ENCODE assay signal across 8 cellular contexts in the genomic region with DNA sequence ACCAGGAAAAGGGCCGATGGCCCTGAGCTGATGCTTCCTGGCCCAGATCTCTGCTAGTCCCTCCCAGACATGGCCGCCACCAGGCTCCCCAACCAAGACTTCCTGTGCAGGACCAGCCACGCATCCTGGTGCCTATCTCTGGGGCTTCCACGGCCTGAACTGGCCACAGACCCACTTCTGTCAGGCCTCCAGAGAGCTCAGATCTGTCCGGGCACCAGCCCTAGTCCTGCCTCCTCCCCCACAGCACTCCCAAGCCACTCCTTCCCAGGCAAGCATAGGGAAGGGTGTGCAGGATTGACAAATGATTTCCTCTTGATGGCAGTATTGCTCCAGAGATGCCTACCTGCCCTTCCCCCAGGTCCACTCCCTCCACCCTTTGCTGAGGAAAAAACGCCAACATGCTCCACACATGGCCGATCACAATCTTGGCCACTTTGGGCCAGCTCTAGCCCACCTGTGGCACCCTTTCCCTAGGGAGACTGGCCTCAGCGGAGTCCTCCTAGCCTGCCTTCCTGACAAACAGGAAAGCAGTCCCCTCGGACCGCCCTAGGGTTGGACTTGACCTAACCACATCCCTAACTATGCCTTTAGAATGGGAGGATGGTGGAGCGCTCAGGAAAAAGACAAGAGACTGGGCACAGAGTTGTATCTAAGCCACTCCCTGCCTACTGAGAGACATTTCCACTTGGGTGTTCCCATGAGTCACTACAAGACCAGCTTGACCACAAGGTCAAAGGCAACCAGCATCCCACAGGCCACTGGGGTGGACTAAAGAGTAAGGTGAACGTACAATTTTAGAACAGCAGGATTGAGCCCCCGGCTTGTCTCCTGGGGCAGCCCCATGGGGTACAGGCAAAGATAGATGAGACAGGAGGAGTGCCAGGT.
DNase-seq lines count a peak whose midpoint lies in the region; ATAC-seq and TF ChIP-seq lines count a peak whose summit lies in the region.

No MANE protein-coding gene starts in this region.

- peaks cover 0 to 18% (median 6%) of the 10 kb centered on the region in 4 donors for H3K4me1 ChIP-seq in right lobe of liver

- in situ Hi-C loops in brain microvascular endothelial cell (cut with HindIII; ENCODE audit: low pct_ligation_motif_present, low sequenced_read_pairs) = no loop called here

- TF ChIP-seq POLR2A in right lobe of liver (IDR thresholded peaks at IDR 0.05) = no peak

- TF ChIP-seq CTCF in brain microvascular endothelial cell (IDR thresholded peaks at IDR 0.05; ENCODE audit: low read depth, low read length, missing control alignments) (peak; percentile 12), right lobe of liver (IDR thresholded peaks at IDR 0.05) (peak; percentile 46 to 85 (median 51))

- 42% methylated on average over 5 of the region's 13 CpGs for WGBS in right lobe of liver (ENCODE audit: insufficient coverage, low coverage, low lambda C conversion rate, missing lambda C conversion rate)

- H3K4me3 ChIP-seq in brain microvascular endothelial cell (ENCODE audit: low read depth, low read length) (no peak overlapping the region), right lobe of liver (peak overlapping the region; percentile 14 to 53 (median 48))

- DNase-seq in NCI-H2081 (lab: John Stamatoyannopoulos, UW) (peak; percentile 50 to 59), NCI-H2081 treated with DMSO at 0.1 percent for 48 hours (lab: John Stamatoyannopoulos, UW) (no peak), NCI-H2029 (lab: John Stamatoyannopoulos, UW) (peak; percentile 42), brain microvascular endothelial cell (peak; percentile 28), right lobe of liver (peak in 2 of 3 donors; percentile 31 to 65), SKM-1 (lab: John Stamatoyannopoulos, UW; ENCODE audit: unreplicated experiment) (no peak)

- no peaks in the 10 kb centered on the region for H3K9me3 ChIP-seq in right lobe of liver

- ATAC-seq in HG02763 (IDR thresholded peaks at IDR 0.05; ENCODE audit: unreplicated experiment) (peak; percentile 69), right lobe of liver (peak; percentile 67 to 88 (median 82)), GM21526 (IDR thresholded peaks at IDR 0.05; ENCODE audit: low FRiP score, unreplicated experiment) (no peak)

- H3K27ac ChIP-seq in brain microvascular endothelial cell (no peak overlapping the region), right lobe of liver (peak overlapping the region in 1 of 3 donors; percentile 32)

- intact Hi-C loops in right lobe of liver (cut with DNase I) = no loop called here

- H3K36me3 ChIP-seq in brain microvascular endothelial cell (replicated peaks) = no peaks in the 10 kb centered on the region
- no peaks in the 10 kb centered on the region for H3K36me3 ChIP-seq in right lobe of liver

- H3K27me3 ChIP-seq in brain microvascular endothelial cell (replicated peaks) = no peaks in the 10 kb centered on the region
- no peaks in the 10 kb centered on the region for H3K27me3 ChIP-seq in right lobe of liver

Comparison
In these comparisons a context has a peak if more than half of its experiments do, and no peak if none do; other contexts are left out.
1. DNase-seq: peak in NCI-H2081 (2 of 2), NCI-H2029 (single experiment), brain microvascular endothelial cell (single experiment) and right lobe of liver (2 of 3); none in NCI-H2081 treated with DMSO at 0.1 percent for 48 hours (single experiment) and SKM-1 (single experiment).